ENCODE assay signal across 28 cellular contexts in the genomic region with DNA sequence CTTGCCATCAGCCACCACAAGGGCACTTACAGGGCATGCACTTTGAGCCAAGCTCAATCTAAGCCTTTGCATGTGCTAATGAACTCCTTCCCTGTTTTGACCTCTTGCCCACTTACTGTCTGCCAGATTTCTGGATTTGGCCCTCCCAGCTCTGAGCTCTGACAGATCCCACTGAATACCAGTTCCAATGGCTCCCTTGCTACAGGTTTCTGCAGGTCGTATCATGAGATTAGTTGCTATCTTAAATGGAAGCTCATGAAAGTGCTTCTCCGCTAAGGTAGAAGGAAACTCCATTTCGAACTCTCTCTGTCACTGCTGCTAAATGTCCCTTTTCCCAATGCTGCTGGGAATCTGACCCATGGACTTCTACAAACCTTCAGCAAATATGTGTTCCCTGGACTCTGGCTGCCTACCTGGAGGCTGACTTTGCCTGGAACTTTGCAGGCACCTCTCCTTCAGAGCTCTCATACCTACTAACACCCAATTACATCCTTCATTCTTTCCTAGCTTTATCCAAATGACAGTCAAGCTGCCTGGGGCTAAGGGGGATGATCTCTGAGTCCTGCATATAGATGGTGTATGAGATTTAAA. TPM values are rescaled to one million over a fixed set of nuclear protein-coding genes. Genes with fewer than 3 reads are reported as not detected.
DNase-seq lines count a peak whose midpoint lies in the region; ATAC-seq, FAIRE-seq and TF ChIP-seq lines count a peak whose summit lies in the region.
"Had no signal": no experiment of that assay in that cellular context is flagged by ENCODE, and none has a peak within 500 bp of the region (broad histone marks: within the 10 kb centered on the region; RNA-seq: fewer than 3 reads in every experiment).

No MANE protein-coding gene starts in this region.

- no peak overlapping the region for H3K4me2 ChIP-seq in A549

- no peak for TF ChIP-seq POLR2A in A549 (IDR thresholded peaks at IDR 0.05; ENCODE audit: low read length)
- no peak for TF ChIP-seq POLR2A in heart left ventricle (IDR thresholded peaks at IDR 0.05)

- peaks cover 47% of the 10 kb centered on the region for H3K4me1 ChIP-seq in A549
- peaks cover 31% of the 10 kb centered on the region for H3K4me1 ChIP-seq in RWPE2 (ENCODE audit: insufficient read depth, poor library complexity, severe bottlenecking)
- H3K4me1 ChIP-seq in heart left ventricle: peaks cover 0 to 12% (median 1%) of the 10 kb centered on the region in 12 donors
- H3K4me1 ChIP-seq: prostate gland had no signal

- DNase-seq in A549 (ENCODE audit: low read depth in 1 of 2, low spot score in 1 of 2) (no peak), RWPE2 (ENCODE audit: low spot score) (no peak), heart left ventricle (no peak), mesenteric fat pad (ENCODE audit: low spot score) (peak; percentile 16), COR-L47 (lab: John Stamatoyannopoulos, UW) (no peak), GDM1 (lab: John Stamatoyannopoulos, UW) (no peak), NCI-H524 treated with DMSO at 0.1 percent for 48 hours (lab: John Stamatoyannopoulos, UW) (no peak)
- DNase-seq: activated effector memory CD4-positive, alpha-beta T cell treated with anti-CD3 and anti-CD28 coated beads, Interleukin-2, amount 50 U/mL, for 16 hours; activated naive CD8-positive, alpha-beta T cell treated with anti-CD3 and anti-CD28 coated beads for 36 hours; activated T-cell treated with anti-CD3 and anti-CD28 coated beads, Interleukin-2, amount 50 U/mL, for 1 hour; BE2C; DMS79 treated with DMSO at 0.1 percent for 48 hours; dorsolateral prefrontal cortex; Karpas-422; mammary epithelial cell; NCI-H1436; NCI-H345; NCI-H774; stimulated activated naive CD8-positive, alpha-beta T cell treated with anti-CD3 and anti-CD28 coated beads, Interleukin-15, amount 100 ng/mL, for 72 hours had no signal

- H3K27ac ChIP-seq in A549: peak overlapping the region; percentile 31 to 71; a peak in 5 of 6 replicates
- H3K27ac ChIP-seq in RWPE2 (ENCODE audit: poor library complexity, severe bottlenecking): peak overlapping the region; percentile 75
- peak overlapping the region in 6 of 12 donors; percentile 8 to 59 (median 35) for H3K27ac ChIP-seq in heart left ventricle
- H3K27ac ChIP-seq: neutrophil, prostate gland, SK-N-MC, tibial artery had no signal

- no peak for TF ChIP-seq RAD21 in A549 (conservative IDR thresholded peaks at IDR 0.05 in 1 of 2, IDR thresholded peaks at IDR 0.05 in 1 of 2)

- intact Hi-C loops in heart left ventricle (cut with DNase I): no loop called here

- no peaks in the 10 kb centered on the region for H3K9me3 ChIP-seq in A549
- no peaks in the 10 kb centered on the region for H3K9me3 ChIP-seq in RWPE2 (ENCODE audit: severe bottlenecking)
- H3K9me3 ChIP-seq in heart left ventricle: no peaks in the 10 kb centered on the region
- H3K9me3 ChIP-seq: BE2C, neutrophil, prostate gland, tibial artery had no signal

- H3K4me3 ChIP-seq in A549 (no peak overlapping the region), RWPE2 (ENCODE audit: severe bottlenecking) (no peak overlapping the region), heart left ventricle (no peak overlapping the region)
- H3K4me3 ChIP-seq: dorsolateral prefrontal cortex, prostate gland, SK-N-MC, tibial artery had no signal

- TF ChIP-seq CTCF in A549 (IDR thresholded peaks at IDR 0.05) (no peak), RWPE2 (IDR thresholded peaks at IDR 0.05; ENCODE audit: poor library complexity, severe bottlenecking) (no peak), heart left ventricle (IDR thresholded peaks at IDR 0.05) (no peak)

- no peak for ATAC-seq in A549
- no peak for ATAC-seq in RWPE2 (ENCODE audit: low read depth)
- peak; percentile 46 to 82 (median 61) for ATAC-seq in heart left ventricle
- no peak for ATAC-seq in HG02759 (IDR thresholded peaks at IDR 0.05; ENCODE audit: unreplicated experiment)
- ATAC-seq: stimulated activated naive CD8-positive, alpha-beta T cell treated with anti-CD3 and anti-CD28 coated beads, Interleukin-15, amount 100 ng/mL, for 72 hours had no signal

- POLR2A ChIA-PET in A549 (lab: Yijun Ruan, JAX): interaction anchor here (1.5 to 11.9 kb wide), 2 partner anchors 23 to 55 kb away, joined by 4 to 133 read pairs; a partner anchor contains a TSS

- no peak for TF ChIP-seq EP300 in A549 (IDR thresholded peaks at IDR 0.05)

- CTCF ChIA-PET in A549 (lab: Yijun Ruan, JAX): interaction anchor here (1.0 to 2.3 kb wide), 7 partner anchors 9 to 60 kb away, joined by 3 to 6 read pairs (median 3); no protein-coding TSS in a partner anchor

- 94% methylated on average over 3 of the region's 3 CpGs for WGBS in A549 (ENCODE audit: missing lambda C conversion rate)
- WGBS in heart left ventricle, 4 donors: 63 to 69% (median 67%) methylated on average over 3 of the region's 3 CpGs

- H3K27me3 ChIP-seq in RWPE2 (ENCODE audit: insufficient read depth, poor library complexity, severe bottlenecking) (no peaks in the 10 kb centered on the region), heart left ventricle (no peaks in the 10 kb centered on the region)
- H3K27me3 ChIP-seq: BE2C, dorsolateral prefrontal cortex, neutrophil, tibial artery had no signal

- no peaks in the 10 kb centered on the region for H3K36me3 ChIP-seq in RWPE2 (ENCODE audit: low read depth)
- no peaks in the 10 kb centered on the region for H3K36me3 ChIP-seq in heart left ventricle
- H3K36me3 ChIP-seq: BE2C, neutrophil, prostate gland, tibial artery had no signal

- FAIRE-seq in A549 (lab: Jason Lieb, UNC): no peak
- FAIRE-seq: astrocyte, endothelial cell of umbilical vein had no signal

TF ChIP-seq in A549, 52 proteins besides CTCF, POLR2A, EP300 and RAD21 (continues in another document):
- TF ChIP-seq, protein P1, sequence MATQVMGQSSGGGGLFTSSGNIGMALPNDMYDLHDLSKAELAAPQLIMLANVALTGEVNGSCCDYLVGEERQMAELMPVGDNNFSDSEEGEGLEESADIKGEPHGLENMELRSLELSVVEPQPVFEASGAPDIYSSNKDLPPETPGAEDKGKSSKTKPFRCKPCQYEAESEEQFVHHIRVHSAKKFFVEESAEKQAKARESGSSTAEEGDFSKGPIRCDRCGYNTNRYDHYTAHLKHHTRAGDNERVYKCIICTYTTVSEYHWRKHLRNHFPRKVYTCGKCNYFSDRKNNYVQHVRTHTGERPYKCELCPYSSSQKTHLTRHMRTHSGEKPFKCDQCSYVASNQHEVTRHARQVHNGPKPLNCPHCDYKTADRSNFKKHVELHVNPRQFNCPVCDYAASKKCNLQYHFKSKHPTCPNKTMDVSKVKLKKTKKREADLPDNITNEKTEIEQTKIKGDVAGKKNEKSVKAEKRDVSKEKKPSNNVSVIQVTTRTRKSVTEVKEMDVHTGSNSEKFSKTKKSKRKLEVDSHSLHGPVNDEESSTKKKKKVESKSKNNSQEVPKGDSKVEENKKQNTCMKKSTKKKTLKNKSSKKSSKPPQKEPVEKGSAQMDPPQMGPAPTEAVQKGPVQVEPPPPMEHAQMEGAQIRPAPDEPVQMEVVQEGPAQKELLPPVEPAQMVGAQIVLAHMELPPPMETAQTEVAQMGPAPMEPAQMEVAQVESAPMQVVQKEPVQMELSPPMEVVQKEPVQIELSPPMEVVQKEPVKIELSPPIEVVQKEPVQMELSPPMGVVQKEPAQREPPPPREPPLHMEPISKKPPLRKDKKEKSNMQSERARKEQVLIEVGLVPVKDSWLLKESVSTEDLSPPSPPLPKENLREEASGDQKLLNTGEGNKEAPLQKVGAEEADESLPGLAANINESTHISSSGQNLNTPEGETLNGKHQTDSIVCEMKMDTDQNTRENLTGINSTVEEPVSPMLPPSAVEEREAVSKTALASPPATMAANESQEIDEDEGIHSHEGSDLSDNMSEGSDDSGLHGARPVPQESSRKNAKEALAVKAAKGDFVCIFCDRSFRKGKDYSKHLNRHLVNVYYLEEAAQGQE (IDR thresholded peaks at IDR 0.05): no peak
- TF ChIP-seq TP53 (CRISPR knock-in tag; IDR thresholded peaks at IDR 0.05) (no peak), ZSCAN20 (CRISPR knock-in tag; IDR thresholded peaks at IDR 0.05) (no peak), KDM5A (IDR thresholded peaks at IDR 0.05) (no peak), FOSB (CRISPR knock-in tag; IDR thresholded peaks at IDR 0.05) (no peak), RARB (CRISPR knock-in tag; IDR thresholded peaks at IDR 0.05) (no peak), MYC (IDR thresholded peaks at IDR 0.05; ENCODE audit: borderline replicate concordance, low read length) (no peak)
- TF ChIP-seq, protein P2, sequence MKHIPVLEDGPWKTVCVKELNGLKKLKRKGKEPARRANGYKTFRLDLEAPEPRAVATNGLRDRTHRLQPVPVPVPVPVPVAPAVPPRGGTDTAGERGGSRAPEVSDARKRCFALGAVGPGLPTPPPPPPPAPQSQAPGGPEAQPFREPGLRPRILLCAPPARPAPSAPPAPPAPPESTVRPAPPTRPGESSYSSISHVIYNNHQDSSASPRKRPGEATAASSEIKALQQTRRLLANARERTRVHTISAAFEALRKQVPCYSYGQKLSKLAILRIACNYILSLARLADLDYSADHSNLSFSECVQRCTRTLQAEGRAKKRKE (CRISPR knock-in tag; IDR thresholded peaks at IDR 0.05; ENCODE audit: low read depth): no peak
- TF ChIP-seq, protein P3, sequence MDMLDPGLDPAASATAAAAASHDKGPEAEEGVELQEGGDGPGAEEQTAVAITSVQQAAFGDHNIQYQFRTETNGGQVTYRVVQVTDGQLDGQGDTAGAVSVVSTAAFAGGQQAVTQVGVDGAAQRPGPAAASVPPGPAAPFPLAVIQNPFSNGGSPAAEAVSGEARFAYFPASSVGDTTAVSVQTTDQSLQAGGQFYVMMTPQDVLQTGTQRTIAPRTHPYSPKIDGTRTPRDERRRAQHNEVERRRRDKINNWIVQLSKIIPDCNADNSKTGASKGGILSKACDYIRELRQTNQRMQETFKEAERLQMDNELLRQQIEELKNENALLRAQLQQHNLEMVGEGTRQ (IDR thresholded peaks at IDR 0.05): no peak

RNA-seq across cellular contexts. Expression of a gene that starts 23.5 kb away (rescaled TPM):
- polyA plus RNA-seq in A549 (2011; rRNA removed) (101 and 133 TPM in 2 replicates), A549 (2017; fragmentation: RNase III; extraction: RNeasy Plus Mini Kit Qiagen cat#74134 plus additional on column Dnase treatment) (77.9 to 111 TPM (median 103 TPM) in 3 replicates), heart left ventricle (10 to 100 TPM; 22.2 to 34.2 TPM)
- 39.6 and 55.5 TPM in 2 replicates for polyA plus RNA-seq in A549 (2012; cell fraction: cytosol; rRNA removed)
- 57.4 and 64.7 TPM in 2 replicates for polyA plus RNA-seq in A549 (2012; cell fraction: nucleus; rRNA removed)
- 172 and 195 TPM in 2 replicates for polyA minus RNA-seq in A549 (2011; rRNA and poly(A)+ RNA removed)
- total RNA-seq in heart left ventricle (100 to 1,000 TPM in 4 of 9 donors, 10 to 100 TPM in 5; 38.3 to 136 (median 88.7) TPM), mesenteric fat pad (70.7 TPM)

RNA-seq across cellular contexts. Expression of a gene that starts 54.2 kb away (rescaled TPM):
- polyA plus RNA-seq in A549 (2011; rRNA removed): not detected in 2 replicates
- 0.01 TPM in 1 of 2 replicates, not detected in the other for polyA plus RNA-seq in A549 (2012; cell fraction: cytosol; rRNA removed)
- 0.07 TPM in 1 of 2 replicates, not detected in the other for polyA plus RNA-seq in A549 (2012; cell fraction: nucleus; rRNA removed)
- not detected in 3 replicates for polyA plus RNA-seq in A549 (2017; fragmentation: RNase III; extraction: RNeasy Plus Mini Kit Qiagen cat#74134 plus additional on column Dnase treatment)
- polyA minus RNA-seq in A549 (2011; rRNA and poly(A)+ RNA removed): not detected in 2 replicates
- under 1 TPM in 7 of 9 donors, not detected in 2; 0.12 to 0.75 (median 0.29) TPM for total RNA-seq in heart left ventricle
- under 1 TPM; 0.08 to 0.23 TPM for polyA plus RNA-seq in heart left ventricle
- 0.16 TPM for total RNA-seq in mesenteric fat pad
- total RNA-seq: activated naive CD8-positive, alpha-beta T cell treated with anti-CD3 and anti-CD28 coated beads for 36 hours; endothelial cell of umbilical vein; glomerular endothelial cell; kidney epithelial cell; mammary epithelial cell had no signal
- polyA plus RNA-seq: mammary epithelial cell had no signal

Comparison
In these comparisons a context has a peak if more than half of its experiments do, and no peak if none do; other contexts are left out.
1. ATAC-seq: peak in heart left ventricle (4 of 4); none in A549 (0 of 2), RWPE2 (single experiment) and HG02759 (single experiment).